ENCODE assay signal across 23 cellular contexts in the genomic region with DNA sequence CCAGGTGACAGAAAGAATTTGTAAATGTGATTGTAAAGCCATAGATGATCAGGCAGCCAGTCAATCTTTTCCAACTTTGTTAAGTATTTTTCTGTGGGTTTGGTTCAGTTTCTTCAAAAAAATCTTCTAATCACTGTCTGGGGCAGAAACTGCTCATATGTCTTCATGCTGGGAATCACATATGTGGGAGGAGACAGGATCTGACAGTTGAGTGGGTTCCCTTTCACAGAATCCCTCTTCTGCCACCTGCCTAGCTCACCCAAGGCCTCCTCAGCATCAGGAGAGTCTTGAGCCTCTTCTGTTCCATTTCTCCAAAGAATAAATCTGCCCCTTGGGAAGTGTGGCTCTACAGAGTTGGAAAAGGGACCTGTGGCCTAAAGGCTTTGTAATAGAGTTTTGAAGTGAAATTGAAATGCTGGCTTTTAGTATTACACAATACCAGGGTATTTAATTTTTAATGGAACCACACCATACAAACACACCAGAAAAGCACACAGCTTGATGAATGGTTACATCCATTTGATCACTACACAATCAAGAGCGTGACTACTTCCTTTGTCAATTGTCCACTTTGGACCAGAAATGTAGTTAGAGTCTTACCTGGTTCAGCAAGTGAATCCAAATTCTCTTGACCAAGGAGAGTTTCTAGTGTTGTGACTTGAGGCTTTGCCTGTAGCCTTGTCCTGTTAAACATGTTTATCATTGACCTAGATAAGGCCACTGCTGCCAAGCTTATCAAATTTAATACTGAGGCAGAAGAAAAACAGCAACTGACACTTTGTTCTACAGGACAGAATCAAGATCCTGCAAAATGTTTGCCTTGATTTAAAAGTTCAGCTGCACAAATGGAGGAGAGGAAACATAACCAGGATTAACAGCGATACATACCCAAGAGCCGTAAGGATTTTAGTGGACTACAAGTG. TPM values are rescaled to one million over a fixed set of nuclear protein-coding genes. Genes with fewer than 3 reads are reported as not detected.
"Had no signal": no experiment of that assay in that cellular context is flagged by ENCODE, and none has a peak within 500 bp of the region (broad histone marks: within the 10 kb centered on the region; RNA-seq: fewer than 3 reads in every experiment).

No MANE protein-coding gene starts in this region.

- H3K4me3 ChIP-seq: coronary artery, esophagus muscularis mucosa, heart right ventricle, lung, prostate gland, skin epidermis, spleen, thoracic aorta, tibial nerve, upper lobe of left lung had no signal

- H3K27ac ChIP-seq: coronary artery, esophagus muscularis mucosa, foreskin keratinocyte, heart right ventricle, skin epidermis, spleen, thoracic aorta, tibial nerve, upper lobe of left lung had no signal

- H3K27me3 ChIP-seq: esophagus muscularis mucosa, foreskin keratinocyte, spleen, tibial nerve, upper lobe of left lung had no signal

- H3K36me3 ChIP-seq: esophagus muscularis mucosa, prostate gland, thoracic aorta, tibial nerve had no signal

- ATAC-seq: foreskin keratinocyte; heart right ventricle; left colon; left ventricle myocardium superior; naive thymus-derived CD4-positive, alpha-beta T cell; right cardiac atrium; stimulated activated memory B cell treated with anti-CD40 and anti-IgM and Interleukin-4, amounts not matched to agents 10 μg/mL and 1 μg/mL and 100 μg/mL, for 72 hours had no signal

- FAIRE-seq: islet of Langerhans, urothelium cell line had no signal

- H3K9me3 ChIP-seq: esophagus muscularis mucosa, heart right ventricle, prostate gland, spleen, thoracic aorta, tibial nerve, upper lobe of left lung had no signal

- H3K4me1 ChIP-seq: esophagus muscularis mucosa, foreskin keratinocyte, heart right ventricle, prostate gland, spleen, tibial nerve, upper lobe of left lung had no signal

- DNase-seq: dermis blood vessel endothelial cell; effector memory CD4-positive, alpha-beta T cell; foreskin keratinocyte; glutamatergic neuron; heart right ventricle; hippocampal formation; left colon; left ventricle myocardium superior; naive thymus-derived CD4-positive, alpha-beta T cell; right cardiac atrium; spleen; stimulated activated CD4-positive, alpha-beta T cell treated with anti-CD3 and anti-CD28 coated beads, Interleukin-4, amount 100 ng/mL, for 4 hours; upper lobe of left lung had no signal

RNA-seq across cellular contexts. Expression of a gene that starts 30.9 kb away (rescaled TPM):
- total RNA-seq: naive thymus-derived CD4-positive, alpha-beta T cell had no signal
